Comparison of ENCODE assay signal across 1 cellular context in the genomic region with DNA sequence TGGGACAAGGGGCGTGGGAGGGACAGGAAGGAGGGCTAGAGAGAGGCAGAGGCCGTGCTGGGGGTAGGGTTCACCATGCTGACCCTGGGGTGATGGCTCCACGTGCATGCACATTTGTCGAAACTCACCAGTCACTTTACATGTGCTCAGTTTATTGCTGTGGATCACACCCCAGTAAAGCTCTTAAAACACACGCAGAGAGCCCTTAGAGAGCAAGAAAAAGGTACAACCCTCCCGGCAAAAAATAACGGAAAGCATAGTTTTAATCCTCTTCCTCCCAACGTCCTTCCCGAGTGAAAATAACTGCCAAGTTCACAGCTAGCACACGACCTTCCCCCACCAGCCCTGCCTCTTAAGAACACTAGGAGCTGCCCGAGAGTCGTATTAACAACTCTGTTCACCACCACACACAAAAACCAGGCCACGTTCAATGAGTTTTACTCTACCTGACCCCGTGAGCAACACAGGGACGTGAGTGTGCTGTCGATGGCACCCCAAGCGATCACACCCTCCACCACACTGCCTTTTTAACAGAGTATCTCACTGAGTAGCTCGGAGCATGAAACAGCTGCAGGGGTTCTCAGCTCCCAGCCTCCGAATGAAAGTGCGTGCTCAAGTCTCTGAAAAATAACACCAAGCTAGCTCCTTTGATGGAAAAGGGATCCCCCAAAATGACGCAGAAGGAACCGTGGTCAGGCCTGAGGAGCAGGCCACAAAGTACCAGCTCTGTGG.
TF ChIP-seq lines count a peak whose summit lies in the region.

No MANE protein-coding gene starts in this region.

TF ChIP-seq in SK-N-SH, 30 proteins besides CTCF, POLR2A, EP300 and RAD21 (continued from another document):
- TF ChIP-seq MEF2A (IDR thresholded peaks at IDR 0.05; ENCODE audit: borderline replicate concordance, low read depth) (no peak), YY1 (IDR thresholded peaks at IDR 0.05; ENCODE audit: low read depth) (no peak), JUND (IDR thresholded peaks at IDR 0.05) (no peak), MXI1 (IDR thresholded peaks at IDR 0.05; ENCODE audit: low read depth, low read length) (no peak; the same call in 1 of the 2 replicates), RCOR1 (IDR thresholded peaks at IDR 0.05; ENCODE audit: low read length) (no peak), TEAD4 (IDR thresholded peaks at IDR 0.05; ENCODE audit: borderline replicate concordance, insufficient read depth) (no peak), POLR2AphosphoS5 (IDR thresholded peaks at IDR 0.05; ENCODE audit: low read depth, low read length) (no peak), NRF1 (IDR thresholded peaks at IDR 0.05; ENCODE audit: low read depth, low read length) (no peak), TAF1 (IDR thresholded peaks at IDR 0.05; ENCODE audit: borderline replicate concordance, low read depth, low read length) (no peak)
- TF ChIP-seq, protein P1, sequence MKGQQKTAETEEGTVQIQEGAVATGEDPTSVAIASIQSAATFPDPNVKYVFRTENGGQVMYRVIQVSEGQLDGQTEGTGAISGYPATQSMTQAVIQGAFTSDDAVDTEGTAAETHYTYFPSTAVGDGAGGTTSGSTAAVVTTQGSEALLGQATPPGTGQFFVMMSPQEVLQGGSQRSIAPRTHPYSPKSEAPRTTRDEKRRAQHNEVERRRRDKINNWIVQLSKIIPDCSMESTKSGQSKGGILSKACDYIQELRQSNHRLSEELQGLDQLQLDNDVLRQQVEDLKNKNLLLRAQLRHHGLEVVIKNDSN (IDR thresholded peaks at IDR 0.05; ENCODE audit: borderline replicate concordance, low read depth), result no peak
